Comparison of ENCODE assay signal across 25 cellular contexts in genomic region chr17:81081619-81082176, GRCh38. TPM values are rescaled to one million over a fixed set of nuclear protein-coding genes. Genes with fewer than 3 reads are reported as not detected.
DNase-seq lines count a peak whose midpoint lies in the region; ATAC-seq, FAIRE-seq and TF ChIP-seq lines count a peak whose summit lies in the region.
"Had no signal": no experiment of that assay in that cellular context is flagged by ENCODE, and none has a peak within 500 bp of the region (broad histone marks: within the 10 kb centered on the region; RNA-seq: fewer than 3 reads in every experiment).

No MANE protein-coding gene starts in this region.

- TF ChIP-seq CTCF in 22Rv1 (IDR thresholded peaks at IDR 0.05): no peak
- TF ChIP-seq CTCF in NB4 (IDR thresholded peaks at IDR 0.05; ENCODE audit: low read depth, low read length): no peak
- TF ChIP-seq CTCF in GM10266 (IDR thresholded peaks at IDR 0.05; ENCODE audit: control insufficient read depth, insufficient read depth, low read depth, missing control alignments): no peak

- peaks cover 14% of the 10 kb centered on the region for H3K36me3 ChIP-seq in muscle layer of colon (ENCODE audit: insufficient read depth, low read length)
- H3K36me3 ChIP-seq: HAP-1, uterus had no signal

- no peaks in the 10 kb centered on the region for H3K9me3 ChIP-seq in muscle layer of colon (ENCODE audit: low read length)
- H3K9me3 ChIP-seq: adrenal gland, HAP-1, uterus had no signal

- peak overlapping the region; percentile 15 for H3K9ac ChIP-seq in muscle layer of colon (ENCODE audit: low read length)

- ATAC-seq in HG03571 (IDR thresholded peaks at IDR 0.05; ENCODE audit: unreplicated experiment): no peak

- H3K4me3 ChIP-seq in NB4 (ENCODE audit: low read depth, low read length) (no peak overlapping the region), muscle layer of colon (ENCODE audit: low read depth in 1 of 2, low read length in 2 of 2) (no peak overlapping the region)
- H3K4me3 ChIP-seq: adrenal gland, HAP-1, uterus had no signal

- FAIRE-seq in GM12892 (lab: Jason Lieb, UNC): no peak

- H3K27ac ChIP-seq in 22Rv1: peak overlapping the region; percentile 96
- peak overlapping the region; percentile 72 for H3K27ac ChIP-seq in epithelial cell of prostate
- H3K27ac ChIP-seq in muscle layer of colon (ENCODE audit: low read depth, low read length): no peak overlapping the region
- H3K27ac ChIP-seq: uterus had no signal

- peaks cover 11% of the 10 kb centered on the region for H3K4me1 ChIP-seq in muscle layer of colon (ENCODE audit: insufficient read depth, low read length)
- H3K4me1 ChIP-seq: HAP-1, uterus had no signal

- no peak for TF ChIP-seq POLR2A in NB4 (IDR thresholded peaks at IDR 0.05; ENCODE audit: extremely low read depth, insufficient read length)
- no peak for TF ChIP-seq POLR2A in GM12892 (IDR thresholded peaks at IDR 0.05; ENCODE audit: low read depth, low read length)

- DNase-seq in NB4 (ENCODE audit: low read depth): peak; percentile 79
- DNase-seq in epithelial cell of prostate (ENCODE audit: low read depth, low spot score): no peak
- DNase-seq in NCI-H2107 treated with DMSO at 0.1 percent for 48 hours (lab: John Stamatoyannopoulos, UW; ENCODE audit: unreplicated experiment): no peak
- no peak for DNase-seq in GM12892 (ENCODE audit: insufficient read length)
- no peak for DNase-seq in GM10266 (ENCODE audit: extremely low spot score)
- DNase-seq: ACHN; activated T-cell treated with anti-CD3 and anti-CD28 coated beads, Interleukin-2, amount 50 U/mL, for 24 hours; adrenal gland; CD4-positive, alpha-beta T cell; dermis blood vessel endothelial cell; DMS153; foreskin melanocyte; hippocampal formation; KG1; mesenchymal stem cell; naive B cell; NCI-H1694; NCI-H526 treated with DMSO at 0.1 percent for 48 hours; RPMI8226; T-helper 9 cell; uterus had no signal

- no peaks in the 10 kb centered on the region for H3K27me3 ChIP-seq in muscle layer of colon (ENCODE audit: control insufficient read depth in 1 of 2, insufficient read depth in 2 of 2, low read length in 2 of 2)
- H3K27me3 ChIP-seq: adrenal gland, uterus had no signal

RNA-seq across cellular contexts. Expression of gene BAIAP2, which starts 46.7 kb away (rescaled TPM):
- polyA plus RNA-seq in GM12892 (2012; ENCODE audit: missing spikeins): 1.5 TPM
